8 cellular contexts compared by ENCODE assay signal in the genomic region with DNA sequence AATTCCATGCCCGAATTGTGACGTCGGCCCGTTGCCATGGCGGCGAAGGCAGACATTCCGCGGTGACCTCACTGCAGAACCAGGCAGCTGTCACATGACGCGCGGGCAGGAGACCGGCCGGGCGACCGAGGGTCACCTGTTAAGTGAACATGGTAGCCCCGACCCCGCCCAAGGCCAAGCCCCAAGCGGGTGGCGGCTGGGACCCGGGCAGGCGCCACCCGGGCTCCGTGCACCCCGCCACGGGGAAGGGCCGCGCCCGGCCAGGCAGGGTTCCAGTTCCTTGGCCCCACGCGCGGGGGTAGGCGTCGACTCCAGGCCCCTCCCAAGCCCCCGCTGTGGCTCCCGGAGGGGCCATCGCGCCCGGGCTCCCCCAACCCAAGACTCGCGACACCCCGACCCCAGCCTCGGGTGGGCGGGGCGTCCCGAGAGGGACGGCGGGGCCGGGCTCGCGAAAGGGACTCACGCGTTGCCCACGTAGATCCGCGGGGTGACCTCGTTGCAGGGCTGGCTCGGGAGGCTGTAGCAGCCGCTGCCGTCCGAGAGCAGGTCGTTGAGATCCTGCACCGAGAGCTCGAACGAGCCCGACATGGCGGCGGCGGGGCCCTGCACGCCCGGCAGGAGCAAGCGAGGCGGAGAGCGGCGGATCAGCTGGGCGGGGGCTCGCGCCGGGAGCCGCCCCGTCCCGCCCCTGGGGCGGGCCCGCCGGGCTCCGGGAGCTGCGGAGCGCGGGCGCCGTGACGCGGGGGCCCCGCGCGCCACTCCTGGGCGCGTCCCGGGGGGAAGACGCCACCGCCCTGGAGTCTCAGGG. TPM values are rescaled to one million over a fixed set of nuclear protein-coding genes. Genes with fewer than 3 reads are reported as not detected.
A peak's percentile ranks its signal among the peaks of the same experiment; 100 is the strongest.
DNase-seq lines count a peak whose midpoint lies in the region; ATAC-seq and TF ChIP-seq lines count a peak whose summit lies in the region.

A gene (minus strand): TSS at position 641 of the 808 bp plus-strand sequence. CDS start 53 bp downstream, at position 588.

- peaks cover 1% of the 10 kb centered on the region for H3K36me3 ChIP-seq in kidney epithelial cell (ENCODE audit: control insufficient read depth, insufficient read depth, low read length)

- TF ChIP-seq CTCF in kidney epithelial cell (IDR thresholded peaks at IDR 0.05; ENCODE audit: insufficient read depth, low read length, poor library complexity, severe bottlenecking), result no peak

- peak; percentile 82 for ATAC-seq in HG03045 (IDR thresholded peaks at IDR 0.05; ENCODE audit: unreplicated experiment)

- H3K27ac ChIP-seq in cingulate gyrus (ENCODE audit: low read depth, low read length), result peak within 1 kb of the TSS; percentile 98

- H3K27me3 ChIP-seq in kidney epithelial cell (ENCODE audit: control insufficient read depth, insufficient read depth, low read length), result no peaks in the 10 kb centered on the region

- peak; percentile 82 for DNase-seq in NCI-H82 (lab: John Stamatoyannopoulos, UW)
- DNase-seq in NCI-H82 treated with DMSO at 0.1 percent for 48 hours (lab: John Stamatoyannopoulos, UW; ENCODE audit: unreplicated experiment), result no peak
- peak; percentile 85 for DNase-seq in NCI-H2227 treated with DMSO at 0.1 percent for 48 hours (lab: John Stamatoyannopoulos, UW)
- DNase-seq in activated CD4-positive, alpha-beta T cell treated with anti-CD3 and anti-CD28 coated beads for 4 hours, result peak; percentile 63 to 67
- DNase-seq in kidney epithelial cell (ENCODE audit: low read depth), result peak; percentile 82
- peak; percentile 36 to 61 (median 46) for DNase-seq in stimulated activated CD4-positive, alpha-beta T cell treated with anti-CD3 and anti-CD28 coated beads, Interleukin-12 subunit alpha, Interleukin-12 subunit beta, amount 100 ng/mL, for 48 hours (ENCODE audit: low read depth in 2 of 3, low spot score in 1 of 3)

- H3K4me3 ChIP-seq in kidney epithelial cell (ENCODE audit: low read depth, low read length), result peak within 1 kb of the TSS; percentile 96

RNA-seq across cellular contexts. Expression of the gene that starts here (rescaled TPM):
- 117 and 122 TPM in 2 replicates for total RNA-seq in kidney epithelial cell
